In genomic region chr2:69238449-69239031, GRCh38 we compare ENCODE assay signal across 27 cellular contexts.
DNase-seq lines count a peak whose midpoint lies in the region; ATAC-seq, FAIRE-seq and TF ChIP-seq lines count a peak whose summit lies in the region.
"Had no signal": no experiment of that assay in that cellular context is flagged by ENCODE, and none has a peak within 500 bp of the region (broad histone marks: within the 10 kb centered on the region; RNA-seq: fewer than 3 reads in every experiment).

No MANE protein-coding gene starts in this region.

- FAIRE-seq in astrocyte (lab: Jason Lieb, UNC): peak; percentile 69
- FAIRE-seq: A549, frontal cortex, keratinocyte had no signal

- H3K4me1 ChIP-seq in astrocyte (ENCODE audit: insufficient read depth, low read length) (no peaks in the 10 kb centered on the region), left lung (peaks cover 0 to 9% of the 10 kb centered on the region in 2 donors)
- H3K4me1 ChIP-seq: A549 had no signal

- no peaks in the 10 kb centered on the region for H3K79me2 ChIP-seq in astrocyte (ENCODE audit: insufficient read depth, low read length)

- no peaks in the 10 kb centered on the region for H3K36me3 ChIP-seq in astrocyte (ENCODE audit: insufficient read depth, low read length)
- no peaks in the 10 kb centered on the region for H3K36me3 ChIP-seq in left lung
- H3K36me3 ChIP-seq: brain microvascular endothelial cell, ovary had no signal

- peaks cover 10% of the 10 kb centered on the region for H3K36me3 Mint-ChIP-seq in astrocyte (ENCODE audit: low read depth, unreplicated experiment)
- H3K36me3 Mint-ChIP-seq: CD4-positive, alpha-beta memory T cell; naive B cell; WTC11 had no signal

- H3K4me3 ChIP-seq in astrocyte (ENCODE audit: insufficient read depth, low read depth, low read length) (no peak overlapping the region), left lung (no peak overlapping the region)
- H3K4me3 ChIP-seq: A549, coronary artery, ovary, SJSA1 had no signal

- no peak overlapping the region for H3K4me3 Mint-ChIP-seq in astrocyte (ENCODE audit: unreplicated experiment)
- H3K4me3 Mint-ChIP-seq: CD4-positive, alpha-beta memory T cell; naive B cell; WTC11 had no signal

- peak overlapping the region; percentile 59 for H3K27ac Mint-ChIP-seq in astrocyte (ENCODE audit: unreplicated experiment)
- H3K27ac Mint-ChIP-seq: CD4-positive, alpha-beta memory T cell; naive B cell; WTC11 had no signal

- peak; percentile 72 for DNase-seq in AG08396 (ENCODE audit: low spot score)
- peak; percentile 84 for DNase-seq in HCEC 1CT
- peak; percentile 82 for DNase-seq in astrocyte (ENCODE audit: low read depth)
- DNase-seq in left lung: no peak
- no peak for DNase-seq in stimulated activated CD4-positive, alpha-beta T cell treated with anti-CD3 and anti-CD28 coated beads, Interleukin-1b, Interleukin-23, amount 100 ng/mL, for 48 hours
- DNase-seq in GM20000 (ENCODE audit: low spot score): no peak
- DNase-seq in AML-193 (lab: John Stamatoyannopoulos, UW): no peak
- DNase-seq: activated CD4-positive, alpha-beta T cell treated with anti-CD3 and anti-CD28 coated beads, Interleukin-2, amount 50 U/mL, for 4 hours; activated effector memory CD4-positive, alpha-beta T cell treated with Interleukin-2 at 50 U/mL for 16 hours; brain microvascular endothelial cell; CD4-positive, alpha-beta memory T cell; DMS153; naive B cell; NCI-H146; NCI-H2171 treated with DMSO at 0.1 percent for 48 hours; NCI-H69; ovary; right cardiac atrium; T-helper 2 cell had no signal

- no peak overlapping the region for H3K4me2 ChIP-seq in astrocyte (ENCODE audit: low read length)
- H3K4me2 ChIP-seq: A549 had no signal

- H3K27ac ChIP-seq in astrocyte (ENCODE audit: low read depth, low read length) (no peak overlapping the region), left lung (no peak overlapping the region)
- H3K27ac ChIP-seq: A549, brain microvascular endothelial cell, coronary artery, HL-60, ovary, SJSA1 had no signal

- ATAC-seq in left lung (peak; percentile 48), GM21515 (IDR thresholded peaks at IDR 0.05; ENCODE audit: unreplicated experiment) (no peak)
- ATAC-seq: A549, right cardiac atrium, WTC11 had no signal

- H3K9ac ChIP-seq in astrocyte (ENCODE audit: low read length): no peak overlapping the region

- no peaks in the 10 kb centered on the region for H4K20me1 ChIP-seq in astrocyte (ENCODE audit: insufficient read depth, low read length)

- H2AFZ ChIP-seq in astrocyte (ENCODE audit: low read depth, low read length): no peak overlapping the region

- TF ChIP-seq CTCF in astrocyte (IDR thresholded peaks at IDR 0.05; ENCODE audit: insufficient read depth, low read depth, low read length) (no peak), left lung (IDR thresholded peaks at IDR 0.05) (no peak), GM20000 (IDR thresholded peaks at IDR 0.05; ENCODE audit: extremely low read depth, missing control alignments) (no peak)

- H3K27me3 Mint-ChIP-seq in astrocyte (ENCODE audit: low read depth, unreplicated experiment): no peaks in the 10 kb centered on the region

- peaks cover 7% of the 10 kb centered on the region for H3K4me1 Mint-ChIP-seq in astrocyte (ENCODE audit: low read depth, unreplicated experiment)
- H3K4me1 Mint-ChIP-seq: naive B cell had no signal

- H3K9me3 ChIP-seq in astrocyte (ENCODE audit: insufficient read depth, low read depth, low read length) (no peaks in the 10 kb centered on the region), left lung (no peaks in the 10 kb centered on the region)
- H3K9me3 ChIP-seq: A549, ovary, SJSA1 had no signal

- intact Hi-C loops in left lung (cut with DNase I): no loop called here

- H3K27me3 ChIP-seq in astrocyte (ENCODE audit: insufficient read depth, low read length): no peaks in the 10 kb centered on the region
- no peaks in the 10 kb centered on the region for H3K27me3 ChIP-seq in left lung
- H3K27me3 ChIP-seq: brain microvascular endothelial cell, ovary, SJSA1 had no signal

- peaks cover 5% of the 10 kb centered on the region for H3K9me3 Mint-ChIP-seq in astrocyte (ENCODE audit: unreplicated experiment)
- H3K9me3 Mint-ChIP-seq: CD4-positive, alpha-beta memory T cell; WTC11 had no signal

Comparison
In these comparisons a context has a peak if more than half of its experiments do, and no peak if none do; other contexts are left out.
1. DNase-seq: peak in AG08396 (single experiment), HCEC 1CT (single experiment) and astrocyte (single experiment); none in left lung (0 of 2), stimulated activated CD4-positive, alpha-beta T cell treated with anti-CD3 and anti-CD28 coated beads, Interleukin-1b, Interleukin-23, amount 100 ng/mL, for 48 hours (single experiment), GM20000 (single experiment) and AML-193 (0 of 2).